Comparison of ENCODE assay signal across 25 cellular contexts in genomic region chr12:109604132-109604585, GRCh38. TPM values are rescaled to one million over a fixed set of nuclear protein-coding genes. Genes with fewer than 3 reads are reported as not detected.
A peak's percentile ranks its signal among the peaks of the same experiment; 100 is the strongest.
DNase-seq lines count a peak whose midpoint lies in the region; ATAC-seq and TF ChIP-seq lines count a peak whose summit lies in the region.
"Had no signal": no experiment of that assay in that cellular context is flagged by ENCODE, and none has a peak within 500 bp of the region (broad histone marks: within the 10 kb centered on the region; RNA-seq: fewer than 3 reads in every experiment).

No MANE protein-coding gene starts in this region.

- 45% methylated on average over 3 of the region's 3 CpGs for WGBS in right lobe of liver (ENCODE audit: insufficient coverage, low coverage, low lambda C conversion rate, missing lambda C conversion rate)

- H3K4me1 Mint-ChIP-seq in activated CD8-positive, alpha-beta T cell treated with anti-CD3 and anti-CD28 coated beads, Interleukin-2, amount 10 ng/mL, durations not matched to agents 7 days and 5 days (ENCODE audit: low read depth) = peaks cover 8% of the 10 kb centered on the region
- no peaks in the 10 kb centered on the region for H3K4me1 Mint-ChIP-seq in activated CD8-positive, alpha-beta T cell treated with anti-CD3 and anti-CD28 coated beads for 36 hours (ENCODE audit: low read depth)
- no peaks in the 10 kb centered on the region for H3K4me1 Mint-ChIP-seq in activated T-helper 17 cell treated with anti-CD3 and anti-CD28 coated beads, Interleukin-2, amount 50 U/mL, for 72 hours
- H3K4me1 Mint-ChIP-seq: CD14-positive monocyte had no signal

- H3K4me3 ChIP-seq in right lobe of liver (no peak overlapping the region), HAP-1 (no peak overlapping the region)

- TF ChIP-seq POLR2A in right lobe of liver (IDR thresholded peaks at IDR 0.05) = no peak

- H3K4me1 ChIP-seq in right lobe of liver = no peaks in the 10 kb centered on the region
- peaks cover 6% of the 10 kb centered on the region; the same call in 1 of the 2 replicates for H3K4me1 ChIP-seq in HAP-1

- H3K27me3 ChIP-seq in right lobe of liver = no peaks in the 10 kb centered on the region
- H3K27me3 ChIP-seq in HAP-1 (ENCODE audit: low read depth) = no peaks in the 10 kb centered on the region
- H3K27me3 ChIP-seq: BE2C had no signal

- intact Hi-C loops in activated CD8-positive, alpha-beta T cell treated with anti-CD3 and anti-CD28 coated beads for 36 hours (cut with micrococcal nuclease) = no loop called here
- intact Hi-C loops in right lobe of liver (cut with DNase I) = loop anchor here in 1 of 2 donors (5.0 kb wide), 1 partner anchor 113 kb away; no protein-coding TSS in a partner anchor

- H3K36me3 Mint-ChIP-seq in activated CD8-positive, alpha-beta T cell treated with anti-CD3 and anti-CD28 coated beads, Interleukin-2, amount 10 ng/mL, durations not matched to agents 7 days and 5 days (ENCODE audit: low read depth) = no peaks in the 10 kb centered on the region
- H3K36me3 Mint-ChIP-seq in activated CD8-positive, alpha-beta T cell treated with anti-CD3 and anti-CD28 coated beads for 36 hours (ENCODE audit: low read depth) = no peaks in the 10 kb centered on the region
- H3K36me3 Mint-ChIP-seq in activated T-helper 17 cell treated with anti-CD3 and anti-CD28 coated beads, Interleukin-2, amount 50 U/mL, for 72 hours (ENCODE audit: low read depth) = no peaks in the 10 kb centered on the region
- H3K36me3 Mint-ChIP-seq: CD14-positive monocyte; CD8-positive, alpha-beta memory T cell had no signal

- DNase-seq in activated CD8-positive, alpha-beta T cell treated with anti-CD3 and anti-CD28 coated beads, Interleukin-2, amount 10 ng/mL, durations not matched to agents 7 days and 5 days = no peak
- DNase-seq in activated CD8-positive, alpha-beta T cell treated with anti-CD3 and anti-CD28 coated beads for 36 hours = no peak
- no peak for DNase-seq in right lobe of liver
- no peak for DNase-seq in NCI-H1694 (lab: John Stamatoyannopoulos, UW)
- DNase-seq in HAP-1 (ENCODE audit: low spot score in 2 of 2) = no peak
- DNase-seq in activated effector memory CD4-positive, alpha-beta T cell treated with anti-CD3 and anti-CD28 coated beads, Interleukin-2, amount 50 U/mL, for 16 hours = no peak
- DNase-seq: 8988T; ACHN; Calu3; CD8-positive, alpha-beta memory T cell; DMS153; DND-41; HFFc6; KBM-7; MV-4-11; NCI-H1105; NCI-H1436 treated with DMSO at 0.1 percent for 48 hours; NCI-H1930; NCI-H2107; NCI-H446; NK-92 treated with Interleukin-12 subunit alpha and Interleukin-12 subunit beta, amount 100 ng/mL, for 24 hours; PC-3 had no signal

- POLR2A ChIA-PET in activated CD8-positive, alpha-beta T cell treated with anti-CD3 and anti-CD28 coated beads, Interleukin-2, amount 10 ng/mL, durations not matched to agents 7 days and 5 days (lab: Charles Lee) = no interaction called here
- POLR2A ChIA-PET in activated CD8-positive, alpha-beta T cell treated with anti-CD3 and anti-CD28 coated beads for 36 hours (lab: Charles Lee) = no interaction called here

- no peak for ATAC-seq in activated CD8-positive, alpha-beta T cell treated with anti-CD3 and anti-CD28 coated beads, Interleukin-2, amount 10 ng/mL, durations not matched to agents 7 days and 5 days
- ATAC-seq in activated CD8-positive, alpha-beta T cell treated with anti-CD3 and anti-CD28 coated beads for 36 hours = no peak
- no peak for ATAC-seq in activated T-helper 17 cell treated with anti-CD3 and anti-CD28 coated beads, Interleukin-2, amount 50 U/mL, for 72 hours (replicated peaks)
- peak; percentile 57 to 89 (median 67) for ATAC-seq in right lobe of liver
- ATAC-seq: PC-3 had no signal

- no peak for TF ChIP-seq CTCF in activated CD8-positive, alpha-beta T cell treated with anti-CD3 and anti-CD28 coated beads for 36 hours (IDR thresholded peaks at IDR 0.05)
- TF ChIP-seq CTCF in right lobe of liver (IDR thresholded peaks at IDR 0.05) = no peak

- no peaks in the 10 kb centered on the region for H3K36me3 ChIP-seq in right lobe of liver
- no peaks in the 10 kb centered on the region for H3K36me3 ChIP-seq in HAP-1 (replicated peaks)
- H3K36me3 ChIP-seq: BE2C had no signal

- no peak overlapping the region for H3K4me3 Mint-ChIP-seq in activated CD8-positive, alpha-beta T cell treated with anti-CD3 and anti-CD28 coated beads, Interleukin-2, amount 10 ng/mL, durations not matched to agents 7 days and 5 days
- no peak overlapping the region for H3K4me3 Mint-ChIP-seq in activated CD8-positive, alpha-beta T cell treated with anti-CD3 and anti-CD28 coated beads for 36 hours
- peak overlapping the region; percentile 21 for H3K4me3 Mint-ChIP-seq in activated T-helper 17 cell treated with anti-CD3 and anti-CD28 coated beads, Interleukin-2, amount 50 U/mL, for 72 hours
- H3K4me3 Mint-ChIP-seq: CD14-positive monocyte; CD8-positive, alpha-beta memory T cell; HFFc6 had no signal

- H3K9me3 ChIP-seq in right lobe of liver = no peaks in the 10 kb centered on the region
- no peaks in the 10 kb centered on the region for H3K9me3 ChIP-seq in HAP-1
- H3K9me3 ChIP-seq: BE2C had no signal

- no peak overlapping the region for H3K27ac ChIP-seq in right lobe of liver

- in situ Hi-C loops in HAP-1 (cut with MboI; ENCODE audit: low sequenced_read_pairs) = no loop called here

- peak overlapping the region; percentile 34 for H3K27ac Mint-ChIP-seq in activated CD8-positive, alpha-beta T cell treated with anti-CD3 and anti-CD28 coated beads, Interleukin-2, amount 10 ng/mL, durations not matched to agents 7 days and 5 days
- no peak overlapping the region for H3K27ac Mint-ChIP-seq in activated CD8-positive, alpha-beta T cell treated with anti-CD3 and anti-CD28 coated beads for 36 hours
- no peak overlapping the region for H3K27ac Mint-ChIP-seq in activated T-helper 17 cell treated with anti-CD3 and anti-CD28 coated beads, Interleukin-2, amount 50 U/mL, for 72 hours
- H3K27ac Mint-ChIP-seq: CD14-positive monocyte; CD8-positive, alpha-beta memory T cell; HFFc6 had no signal

- CTCF ChIA-PET in activated CD8-positive, alpha-beta T cell treated with anti-CD3 and anti-CD28 coated beads, Interleukin-2, amount 10 ng/mL, durations not matched to agents 7 days and 5 days (lab: Charles Lee) = interaction anchor here (1.0 kb wide), 1 partner anchor 171 kb away, joined by 3 read pairs; no protein-coding TSS in a partner anchor
- CTCF ChIA-PET in activated CD8-positive, alpha-beta T cell treated with anti-CD3 and anti-CD28 coated beads for 36 hours (lab: Charles Lee) = interaction anchor here (0.7 to 1.2 kb wide), 3 partner anchors 10 to 169 kb away, joined by 3 to 4 read pairs (median 4); partner anchors contain the start of gene FAM222A

- H3K27me3 Mint-ChIP-seq in activated CD8-positive, alpha-beta T cell treated with anti-CD3 and anti-CD28 coated beads, Interleukin-2, amount 10 ng/mL, durations not matched to agents 7 days and 5 days (ENCODE audit: low read depth) = peaks cover 15% of the 10 kb centered on the region
- H3K27me3 Mint-ChIP-seq in activated CD8-positive, alpha-beta T cell treated with anti-CD3 and anti-CD28 coated beads for 36 hours = peaks cover 1% of the 10 kb centered on the region
- peaks cover 5% of the 10 kb centered on the region for H3K27me3 Mint-ChIP-seq in activated T-helper 17 cell treated with anti-CD3 and anti-CD28 coated beads, Interleukin-2, amount 50 U/mL, for 72 hours

- H3K9me3 Mint-ChIP-seq in activated CD8-positive, alpha-beta T cell treated with anti-CD3 and anti-CD28 coated beads, Interleukin-2, amount 10 ng/mL, durations not matched to agents 7 days and 5 days (ENCODE audit: insufficient read depth) = no peaks in the 10 kb centered on the region
- no peaks in the 10 kb centered on the region for H3K9me3 Mint-ChIP-seq in activated CD8-positive, alpha-beta T cell treated with anti-CD3 and anti-CD28 coated beads for 36 hours
- no peaks in the 10 kb centered on the region for H3K9me3 Mint-ChIP-seq in activated T-helper 17 cell treated with anti-CD3 and anti-CD28 coated beads, Interleukin-2, amount 50 U/mL, for 72 hours
- H3K9me3 Mint-ChIP-seq: CD14-positive monocyte; CD8-positive, alpha-beta memory T cell; HFFc6 had no signal

RNA-seq across cellular contexts. Expression of gene MVK, which starts 30.6 kb away (rescaled TPM):
- total RNA-seq in activated CD8-positive, alpha-beta T cell treated with anti-CD3 and anti-CD28 coated beads, Interleukin-2, amount 10 ng/mL, durations not matched to agents 7 days and 5 days = 10 to 100 TPM; 25.0 to 28.5 TPM
- 10 to 100 TPM; 16.2 to 19.8 TPM for total RNA-seq in activated CD8-positive, alpha-beta T cell treated with anti-CD3 and anti-CD28 coated beads for 36 hours
- 10 to 100 TPM; 10.7 to 15.6 TPM for total RNA-seq in activated T-helper 17 cell treated with anti-CD3 and anti-CD28 coated beads, Interleukin-2, amount 50 U/mL, for 72 hours
- total RNA-seq in right lobe of liver = 10 to 100 TPM; 14.2 to 60.0 (median 37.6) TPM

RNA-seq across cellular contexts. Expression of gene MMAB, which starts 30.9 kb away (rescaled TPM):
- total RNA-seq in activated CD8-positive, alpha-beta T cell treated with anti-CD3 and anti-CD28 coated beads, Interleukin-2, amount 10 ng/mL, durations not matched to agents 7 days and 5 days = 10 to 100 TPM; 42.8 to 44.3 TPM
- 10 to 100 TPM; 60.5 to 60.9 TPM for total RNA-seq in activated CD8-positive, alpha-beta T cell treated with anti-CD3 and anti-CD28 coated beads for 36 hours
- total RNA-seq in activated T-helper 17 cell treated with anti-CD3 and anti-CD28 coated beads, Interleukin-2, amount 50 U/mL, for 72 hours = 10 to 100 TPM; 17.8 to 22.2 TPM
- 10 to 100 TPM; 42.6 to 99.8 (median 65.2) TPM for total RNA-seq in right lobe of liver

Comparison
In these comparisons a context has a peak if more than half of its experiments do, and no peak if none do; other contexts are left out.
1. ATAC-seq: peak in right lobe of liver (4 of 4); none in activated CD8-positive, alpha-beta T cell treated with anti-CD3 and anti-CD28 coated beads, Interleukin-2, amount 10 ng/mL, durations not matched to agents 7 days and 5 days (single experiment), activated CD8-positive, alpha-beta T cell treated with anti-CD3 and anti-CD28 coated beads for 36 hours (single experiment) and activated T-helper 17 cell treated with anti-CD3 and anti-CD28 coated beads, Interleukin-2, amount 50 U/mL, for 72 hours (single experiment).